ENCODE assay signal across 20 cellular contexts in genomic region chr5:76672242-76672641, GRCh38. TPM values are rescaled to one million over a fixed set of nuclear protein-coding genes. Genes with fewer than 3 reads are reported as not detected.
DNase-seq lines count a peak whose midpoint lies in the region; ATAC-seq, FAIRE-seq and TF ChIP-seq lines count a peak whose summit lies in the region.
"Had no signal": no experiment of that assay in that cellular context is flagged by ENCODE, and none has a peak within 500 bp of the region (broad histone marks: within the 10 kb centered on the region; RNA-seq: fewer than 3 reads in every experiment).

No MANE protein-coding gene starts in this region.

- H3K9ac ChIP-seq in PC-3 (ENCODE audit: low read length): no peak overlapping the region
- H3K9ac ChIP-seq: BLaER1 treated with 17β-estradiol and CSF1 and Interleukin-3, amounts not matched to agents 10 nM and 100 nM had no signal

- H3K27me3 ChIP-seq in PC-3 (ENCODE audit: low read length): no peaks in the 10 kb centered on the region
- H3K27me3 ChIP-seq: BLaER1 treated with 17β-estradiol and CSF1 and Interleukin-3, amounts not matched to agents 10 nM and 100 nM had no signal

- intact Hi-C loops in PC-3 (cut with micrococcal nuclease): no loop called here

- no peak overlapping the region for H3K27ac Mint-ChIP-seq in endothelial cell (ENCODE audit: unreplicated experiment)
- H3K27ac Mint-ChIP-seq in stimulated activated effector memory CD8-positive, alpha-beta T cell treated with anti-CD3 and anti-CD28 coated beads, Interleukin-12 subunit alpha, Interleukin-12 subunit beta, amount 100 ng/mL, for 72 hours: peak overlapping the region; percentile 73
- H3K27ac Mint-ChIP-seq: B cell; CD4-positive, alpha-beta T cell; CD8-positive, alpha-beta T cell had no signal

- H2AFZ ChIP-seq in PC-3 (ENCODE audit: low read length): 0 out of 2 replicates have a peak overlapping the region, but pooled peaks have one; percentile 26

- H3K27ac ChIP-seq in PC-3 (ENCODE audit: low read length): no peak overlapping the region
- H3K27ac ChIP-seq: 22Rv1; A549; BLaER1 treated with 17β-estradiol and CSF1 and Interleukin-3, amounts not matched to agents 10 nM and 100 nM; C4-2B had no signal

- no peak overlapping the region for H3K4me3 ChIP-seq in PC-3 (ENCODE audit: low read length)
- H3K4me3 ChIP-seq: A549; BLaER1 treated with 17β-estradiol and CSF1 and Interleukin-3, amounts not matched to agents 10 nM and 100 nM had no signal

- H3K36me3 ChIP-seq in PC-3 (ENCODE audit: low read depth, low read length): no peaks in the 10 kb centered on the region

- no peaks in the 10 kb centered on the region for H3F3A ChIP-seq in PC-3 (ENCODE audit: low read length, unreplicated experiment)

- POLR2A ChIA-PET in PC-3 (lab: Charles Lee; ENCODE audit: unreplicated experiment): no interaction called here

- peaks cover 32% of the 10 kb centered on the region for H3K36me3 Mint-ChIP-seq in endothelial cell (ENCODE audit: low read depth, unreplicated experiment)
- H3K36me3 Mint-ChIP-seq in stimulated activated effector memory CD8-positive, alpha-beta T cell treated with anti-CD3 and anti-CD28 coated beads, Interleukin-12 subunit alpha, Interleukin-12 subunit beta, amount 100 ng/mL, for 72 hours: peaks cover 96% of the 10 kb centered on the region

- CTCF ChIA-PET in PC-3 (lab: Charles Lee): no interaction called here

- peak; percentile 91 for ATAC-seq in PC-3
- no peak for ATAC-seq in stimulated activated effector memory CD8-positive, alpha-beta T cell treated with anti-CD3 and anti-CD28 coated beads, Interleukin-12 subunit alpha, Interleukin-12 subunit beta, amount 100 ng/mL, for 72 hours
- ATAC-seq: A549; CD8-positive, alpha-beta T cell had no signal

- no peaks in the 10 kb centered on the region for H3K9me3 ChIP-seq in PC-3 (ENCODE audit: low read length)
- H3K9me3 ChIP-seq: A549, Caco-2 had no signal

- peak overlapping the region; percentile 19 for H3K4me3 Mint-ChIP-seq in endothelial cell (ENCODE audit: unreplicated experiment)
- no peak overlapping the region for H3K4me3 Mint-ChIP-seq in stimulated activated effector memory CD8-positive, alpha-beta T cell treated with anti-CD3 and anti-CD28 coated beads, Interleukin-12 subunit alpha, Interleukin-12 subunit beta, amount 100 ng/mL, for 72 hours
- H3K4me3 Mint-ChIP-seq: B cell; CD4-positive, alpha-beta T cell; CD8-positive, alpha-beta T cell had no signal

- no peaks in the 10 kb centered on the region for H3K79me2 ChIP-seq in PC-3 (ENCODE audit: low read length)

- no peak for DNase-seq in PC-3
- no peak for DNase-seq in endothelial cell (ENCODE audit: low spot score)
- no peak for DNase-seq in stimulated activated effector memory CD8-positive, alpha-beta T cell treated with anti-CD3 and anti-CD28 coated beads, Interleukin-12 subunit alpha, Interleukin-12 subunit beta, amount 100 ng/mL, for 72 hours (ENCODE audit: low spot score in 2 of 2)
- no peak for DNase-seq in GM19238 (ENCODE audit: insufficient read length, low spot score)
- DNase-seq in GM20000 (ENCODE audit: low spot score): no peak
- no peak for DNase-seq in GM03348 (ENCODE audit: low spot score)
- DNase-seq: Caco-2; Calu3; CD4-positive, alpha-beta T cell; CD8-positive, alpha-beta T cell; DMS79 treated with DMSO at 0.1 percent for 48 hours; GDM1 had no signal

- 0 out of 2 replicates have a peak, but pooled peaks cover 5% of the 10 kb centered on the region for H3K4me1 ChIP-seq in PC-3 (ENCODE audit: insufficient read depth, low read length)
- H3K4me1 ChIP-seq: A549; BLaER1 treated with 17β-estradiol and CSF1 and Interleukin-3, amounts not matched to agents 10 nM and 100 nM; Caco-2 had no signal

- no peaks in the 10 kb centered on the region for H4K20me1 ChIP-seq in PC-3 (ENCODE audit: low read length)

- H3K4me2 ChIP-seq in PC-3 (ENCODE audit: low read length): no peak overlapping the region
- H3K4me2 ChIP-seq: A549; BLaER1 treated with 17β-estradiol and CSF1 and Interleukin-3, amounts not matched to agents 10 nM and 100 nM had no signal

- H3K9me2 ChIP-seq in PC-3 (replicated peaks; ENCODE audit: low read length): no peaks in the 10 kb centered on the region

- BruUV-seq in PC-3 (replicated peaks; lab: Mats Ljungman, UMichigan): no TSS peak

- no peak for TF ChIP-seq CTCF in PC-3 (conservative IDR thresholded peaks at IDR 0.05; ENCODE audit: low read depth, low read length)
- no peak for TF ChIP-seq CTCF in endothelial cell (IDR thresholded peaks at IDR 0.05; ENCODE audit: unreplicated experiment)
- TF ChIP-seq CTCF in GM20000 (IDR thresholded peaks at IDR 0.05; ENCODE audit: extremely low read depth, missing control alignments): no peak

- H3K9me3 Mint-ChIP-seq in endothelial cell (ENCODE audit: unreplicated experiment): no peaks in the 10 kb centered on the region
- H3K9me3 Mint-ChIP-seq in stimulated activated effector memory CD8-positive, alpha-beta T cell treated with anti-CD3 and anti-CD28 coated beads, Interleukin-12 subunit alpha, Interleukin-12 subunit beta, amount 100 ng/mL, for 72 hours: no peaks in the 10 kb centered on the region
- H3K9me3 Mint-ChIP-seq: CD4-positive, alpha-beta T cell; CD8-positive, alpha-beta T cell had no signal

- peaks cover 41% of the 10 kb centered on the region for H3K4me1 Mint-ChIP-seq in endothelial cell (ENCODE audit: unreplicated experiment)
- H3K4me1 Mint-ChIP-seq in stimulated activated effector memory CD8-positive, alpha-beta T cell treated with anti-CD3 and anti-CD28 coated beads, Interleukin-12 subunit alpha, Interleukin-12 subunit beta, amount 100 ng/mL, for 72 hours: peaks cover 6% of the 10 kb centered on the region
- H3K4me1 Mint-ChIP-seq: B cell had no signal

- H3K27me3 Mint-ChIP-seq in endothelial cell (ENCODE audit: unreplicated experiment): peaks cover 3% of the 10 kb centered on the region
- H3K27me3 Mint-ChIP-seq: B cell; CD4-positive, alpha-beta T cell had no signal

- FAIRE-seq in G401.6 (lab: Jason Lieb, UNC): peak; percentile 67
- FAIRE-seq: A549, D721Med, GM12891 had no signal

RNA-seq across cellular contexts. Expression of gene F2R, which starts 43.7 kb away (rescaled TPM):
- total RNA-seq in PC-3 (2014; rRNA removed) (16.1 and 16.9 TPM in 2 replicates), endothelial cell (ENCODE audit: unreplicated experiment) (342 TPM)

RNA-seq across cellular contexts. Expression of gene F2RL2, which starts 49.0 kb away (rescaled TPM):
- total RNA-seq in PC-3 (2014; rRNA removed) (0.11 TPM in 1 of 2 replicates, not detected in the other), endothelial cell (ENCODE audit: unreplicated experiment) (311 TPM)
- total RNA-seq: B cell; Caco-2; Calu3; CD4-positive, alpha-beta T cell; CD8-positive, alpha-beta T cell had no signal

Comparison
In these comparisons a context has a peak if more than half of its experiments do, and no peak if none do; other contexts are left out.
1. RNA of gene F2R, which starts 43.7 kb away (total RNA-seq): 342 TPM in endothelial cell (single experiment); 16.1 to 16.9 TPM in PC-3; every median in the first group is over 10 times any median in the second.
2. RNA of gene F2RL2, which starts 49.0 kb away (total RNA-seq): 311 TPM in endothelial cell (single experiment); 0.11 TPM in PC-3; every median in the first group is over 100 times any median in the second.